Comparison of ENCODE assay signal across 1 cellular context in genomic region chr9:129399301-129399990, GRCh38.
TF ChIP-seq lines count a peak whose summit lies in the region.

No MANE protein-coding gene starts in this region.

TF ChIP-seq in H1, 55 proteins besides CTCF, POLR2A, EP300 and RAD21:
- no peak for TF ChIP-seq CBX8 (IDR thresholded peaks at IDR 0.05; ENCODE audit: borderline replicate concordance, low read depth, low read length)
- no peak for TF ChIP-seq YY1 (IDR thresholded peaks at IDR 0.05; ENCODE audit: low read depth, low read length)
- no peak for TF ChIP-seq BRCA1 (IDR thresholded peaks at IDR 0.05; ENCODE audit: low read depth, low read length)
- no peak for TF ChIP-seq KDM5A (IDR thresholded peaks at IDR 0.05; ENCODE audit: low read length)
- TF ChIP-seq CHD1 (IDR thresholded peaks at IDR 0.05; ENCODE audit: low read depth, low read length), result no peak
- TF ChIP-seq CREB1 (IDR thresholded peaks at IDR 0.05), result no peak
- TF ChIP-seq MAFK (IDR thresholded peaks at IDR 0.05; ENCODE audit: low read depth, low read length), result no peak
- TF ChIP-seq SIRT6 (IDR thresholded peaks at IDR 0.05; ENCODE audit: low read length), result no peak
